20 cellular contexts compared by ENCODE assay signal in the genomic region with DNA sequence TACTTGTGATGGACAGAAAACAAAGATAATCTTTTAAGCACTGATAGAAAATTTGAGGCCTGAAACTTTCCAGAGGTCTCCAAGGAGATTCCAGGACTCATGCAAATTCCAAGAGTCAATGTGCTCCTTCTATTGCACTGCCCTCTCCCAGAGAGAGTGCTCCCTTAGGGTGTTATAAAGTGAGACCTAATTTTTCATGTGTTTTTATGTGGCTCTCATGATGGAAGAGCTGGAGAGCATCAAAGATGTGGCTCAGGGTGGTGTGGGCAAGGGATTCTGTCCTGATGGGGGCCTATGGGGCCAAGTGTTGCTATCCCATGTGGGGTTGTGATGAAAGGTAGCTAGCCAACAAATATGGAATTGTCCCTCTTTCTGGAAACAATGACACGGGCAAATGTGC.
"Had no signal": no experiment of that assay in that cellular context is flagged by ENCODE, and none has a peak within 500 bp of the region (broad histone marks: within the 10 kb centered on the region; RNA-seq: fewer than 3 reads in every experiment).

No MANE protein-coding gene starts in this region.

- H3K4me3 Mint-ChIP-seq: activated CD4-positive, alpha-beta memory T cell treated with anti-CD3 and anti-CD28 coated beads for 36 hours; activated CD4-positive, alpha-beta T cell treated with anti-CD3 and anti-CD28 coated beads for 36 hours; activated naive CD8-positive, alpha-beta T cell treated with anti-CD3 and anti-CD28 coated beads, Interleukin-2, amount 50 U/mL, for 24 hours; activated T-cell treated with anti-CD3 and anti-CD28 coated beads, Interleukin-2, amount 50 U/mL, for 72 hours; natural killer cell; T-helper 1 cell treated with Interleukin-12 subunit alpha and Interleukin-12 subunit beta and Interleukin-4 antibody, amounts not matched to agents 30 μg/mL and 1 μg/mL, for 36 hours; WTC11 had no signal

- H3K4me1 Mint-ChIP-seq: activated CD4-positive, alpha-beta T cell treated with anti-CD3 and anti-CD28 coated beads for 36 hours; activated naive CD8-positive, alpha-beta T cell treated with anti-CD3 and anti-CD28 coated beads, Interleukin-2, amount 50 U/mL, for 24 hours; natural killer cell; WTC11 had no signal

- H3K27me3 Mint-ChIP-seq: activated CD4-positive, alpha-beta T cell treated with anti-CD3 and anti-CD28 coated beads for 36 hours had no signal

- H3K36me3 Mint-ChIP-seq: activated CD4-positive, alpha-beta memory T cell treated with anti-CD3 and anti-CD28 coated beads for 36 hours; natural killer cell; WTC11 had no signal

- H3K27ac Mint-ChIP-seq: activated CD4-positive, alpha-beta memory T cell treated with anti-CD3 and anti-CD28 coated beads for 36 hours; activated CD4-positive, alpha-beta T cell treated with anti-CD3 and anti-CD28 coated beads for 36 hours; activated naive CD8-positive, alpha-beta T cell treated with anti-CD3 and anti-CD28 coated beads, Interleukin-2, amount 50 U/mL, for 24 hours; activated T-cell treated with anti-CD3 and anti-CD28 coated beads, Interleukin-2, amount 50 U/mL, for 72 hours; natural killer cell; T-helper 1 cell treated with Interleukin-12 subunit alpha and Interleukin-12 subunit beta and Interleukin-4 antibody, amounts not matched to agents 30 μg/mL and 1 μg/mL, for 36 hours; WTC11 had no signal

- DNase-seq: activated CD4-positive, alpha-beta memory T cell treated with anti-CD3 and anti-CD28 coated beads for 36 hours; activated CD4-positive, alpha-beta T cell treated with anti-CD3 and anti-CD28 coated beads for 36 hours; activated effector memory CD4-positive, alpha-beta T cell treated with Interleukin-2 at 50 U/mL for 16 hours; activated naive CD4-positive, alpha-beta T cell treated with anti-CD3 and anti-CD28 coated beads, Interleukin-2, amount 50 U/mL, for 16 hours; activated naive CD8-positive, alpha-beta T cell treated with anti-CD3 and anti-CD28 coated beads, Interleukin-2, amount 50 U/mL, for 24 hours; activated T-cell treated with anti-CD3 and anti-CD28 coated beads, Interleukin-2, amount 50 U/mL, for 72 hours; cortex of kidney; effector CD4-positive, alpha-beta T cell; erythroblast; glutamatergic neuron; kidney glomerular epithelial cell; left lung; natural killer cell; ovary; stimulated activated CD4-positive, alpha-beta T cell treated with anti-CD3 and anti-CD28 coated beads, Interleukin-4, amount 100 ng/mL, for 24 hours; stimulated activated naive CD8-positive, alpha-beta T cell treated with anti-CD3 and anti-CD28 coated beads, Interleukin-15, Interleukin-2, amounts not matched to agents 100 U/mL and 50 U/mL, for 24 hours; T1000; thyroid gland had no signal

- H3K9me3 Mint-ChIP-seq: activated CD4-positive, alpha-beta memory T cell treated with anti-CD3 and anti-CD28 coated beads for 36 hours; activated naive CD8-positive, alpha-beta T cell treated with anti-CD3 and anti-CD28 coated beads, Interleukin-2, amount 50 U/mL, for 24 hours; T-helper 1 cell treated with Interleukin-12 subunit alpha and Interleukin-12 subunit beta and Interleukin-4 antibody, amounts not matched to agents 30 μg/mL and 1 μg/mL, for 36 hours; WTC11 had no signal
